Comparison of ENCODE assay signal across 14 cellular contexts in the genomic region with DNA sequence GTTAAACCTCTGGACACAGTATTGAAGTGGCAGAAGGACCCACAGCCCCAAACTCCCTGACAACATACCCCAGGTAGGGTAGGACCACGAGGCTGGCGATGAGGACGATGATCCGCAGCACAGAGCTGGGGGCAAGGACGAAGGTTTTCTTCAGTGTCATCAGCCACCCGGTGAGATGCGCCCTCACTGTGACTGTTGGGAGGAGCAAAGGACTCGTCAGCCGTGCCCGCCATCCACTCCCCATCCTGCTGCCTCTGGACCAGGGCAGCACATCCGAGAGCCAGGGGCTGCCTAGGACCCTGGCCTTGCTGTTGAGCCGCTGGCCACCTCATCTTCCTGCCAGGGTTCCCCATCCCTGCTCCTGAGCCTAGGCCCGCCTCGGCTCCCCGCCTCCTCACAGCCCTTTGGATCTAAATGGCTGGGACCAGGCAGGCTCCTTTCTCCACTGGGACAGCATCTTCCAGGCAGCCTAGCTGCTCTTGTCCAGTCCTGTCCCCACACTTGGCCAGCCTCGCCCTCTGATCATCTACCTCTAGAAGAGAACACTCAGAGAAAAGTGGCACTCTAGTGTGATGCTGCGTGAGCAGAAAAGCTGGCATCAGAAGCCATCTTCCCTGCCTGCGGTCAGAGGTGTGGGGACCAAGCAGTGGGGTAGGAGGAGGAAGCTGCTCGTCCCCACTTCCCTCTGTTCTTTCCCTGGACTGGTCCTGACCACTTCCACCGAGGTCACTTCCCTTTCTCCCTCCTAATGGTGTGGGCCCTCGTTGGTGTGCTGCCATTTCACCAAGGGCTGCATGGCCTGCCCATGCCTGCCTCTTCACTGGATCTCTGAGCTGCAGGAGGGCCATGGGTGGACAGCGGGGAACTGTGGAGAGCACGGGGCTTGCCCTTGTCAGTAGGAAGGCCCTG. TPM values are rescaled to one million over a fixed set of nuclear protein-coding genes. Genes with fewer than 3 reads are reported as not detected.
DNase-seq lines count a peak whose midpoint lies in the region; ATAC-seq and TF ChIP-seq lines count a peak whose summit lies in the region.
"Had no signal": no experiment of that assay in that cellular context is flagged by ENCODE, and none has a peak within 500 bp of the region (broad histone marks: within the 10 kb centered on the region; RNA-seq: fewer than 3 reads in every experiment).

No MANE protein-coding gene starts in this region.

- H3K27me3 Mint-ChIP-seq in activated T-cell treated with anti-CD3 and anti-CD28 coated beads, Interleukin-2, amount 50 U/mL, for 72 hours (ENCODE audit: low read depth): no peaks in the 10 kb centered on the region
- no peaks in the 10 kb centered on the region for H3K27me3 Mint-ChIP-seq in T-cell
- no peaks in the 10 kb centered on the region for H3K27me3 Mint-ChIP-seq in dendritic cell treated with granulocyte-macrophage colony-stimulating factor and Interleukin-4, amounts not matched to agents 40 ng/mL and 50 ng/mL, for 4 days
- H3K27me3 Mint-ChIP-seq: stimulated activated memory B cell treated with anti-CD40 and anti-IgM and Interleukin-4, amounts not matched to agents 10 μg/mL and 1 μg/mL and 100 μg/mL, for 72 hours had no signal

- H3K4me3 ChIP-seq in psoas muscle: no peak overlapping the region
- H3K4me3 ChIP-seq: esophagus squamous epithelium, hepatocyte, sigmoid colon had no signal

- H3K27me3 ChIP-seq in psoas muscle (ENCODE audit: insufficient read depth in 3 of 3, low read length in 2 of 3): no peaks in the 10 kb centered on the region
- H3K27me3 ChIP-seq: esophagus squamous epithelium, hepatocyte, sigmoid colon had no signal

- H3K36me3 Mint-ChIP-seq in activated T-cell treated with anti-CD3 and anti-CD28 coated beads, Interleukin-2, amount 50 U/mL, for 72 hours (ENCODE audit: insufficient read depth in 2 of 2): peaks cover 13 to 33% of the 10 kb centered on the region in 2 donors
- peaks cover 65% of the 10 kb centered on the region for H3K36me3 Mint-ChIP-seq in T-cell
- H3K36me3 Mint-ChIP-seq in dendritic cell treated with granulocyte-macrophage colony-stimulating factor and Interleukin-4, amounts not matched to agents 40 ng/mL and 50 ng/mL, for 4 days (ENCODE audit: low read depth): peaks cover 99% of the 10 kb centered on the region

- peak overlapping the region; percentile 71 for H3K27ac ChIP-seq in psoas muscle
- H3K27ac ChIP-seq: esophagus squamous epithelium, hepatocyte, sigmoid colon had no signal

- H3K9me3 Mint-ChIP-seq in activated T-cell treated with anti-CD3 and anti-CD28 coated beads, Interleukin-2, amount 50 U/mL, for 72 hours: no peaks in the 10 kb centered on the region
- no peaks in the 10 kb centered on the region for H3K9me3 Mint-ChIP-seq in T-cell
- H3K9me3 Mint-ChIP-seq in dendritic cell treated with granulocyte-macrophage colony-stimulating factor and Interleukin-4, amounts not matched to agents 40 ng/mL and 50 ng/mL, for 4 days: no peaks in the 10 kb centered on the region
- H3K9me3 Mint-ChIP-seq: stimulated activated memory B cell treated with anti-CD40 and anti-IgM and Interleukin-4, amounts not matched to agents 10 μg/mL and 1 μg/mL and 100 μg/mL, for 72 hours had no signal

- CTCF ChIA-PET in T-cell (lab: Charles Lee): no interaction called here

- WGBS in psoas muscle, 3 donors: 94 to 96% (median 94%) methylated on average over 22 to 23 of the region's 23 CpGs

- no peak for ATAC-seq in activated T-cell treated with anti-CD3 and anti-CD28 coated beads, Interleukin-2, amount 50 U/mL, for 72 hours (replicated peaks in 1 of 2)
- ATAC-seq in T-cell (replicated peaks in 1 of 4) (peak in 1 of 4 experiments; percentile 11), psoas muscle (peak in 2 of 4 donors; percentile 11), left colon (no peak), GM18502 (IDR thresholded peaks at IDR 0.05; ENCODE audit: poor library complexity, unreplicated experiment) (no peak)
- ATAC-seq: stimulated activated memory B cell treated with anti-CD40 and anti-IgM and Interleukin-4, amounts not matched to agents 10 μg/mL and 1 μg/mL and 100 μg/mL, for 72 hours had no signal

- no peak for DNase-seq in activated T-cell treated with anti-CD3 and anti-CD28 coated beads, Interleukin-2, amount 50 U/mL, for 72 hours
- no peak for DNase-seq in activated T-cell treated with anti-CD3 and anti-CD28 coated beads, Interleukin-2, amount 50 U/mL, for 1 hour
- peak in 1 of 34 experiments; percentile 4 for DNase-seq in T-cell
- DNase-seq in psoas muscle: no peak
- DNase-seq in left colon: no peak
- DNase-seq in DMS53 (lab: John Stamatoyannopoulos, UW): no peak
- DNase-seq: esophagus squamous epithelium; sigmoid colon; stimulated activated CD4-positive, alpha-beta T cell treated with anti-CD3 and anti-CD28 coated beads, Interleukin-4, amount 100 ng/mL, for 4 hours had no signal

- H3K4me1 ChIP-seq in psoas muscle: peaks cover 15% of the 10 kb centered on the region
- H3K4me1 ChIP-seq: esophagus squamous epithelium had no signal

- intact Hi-C loops in dendritic cell treated with granulocyte-macrophage colony-stimulating factor and Interleukin-4, amounts not matched to agents 40 ng/mL and 50 ng/mL, for 4 days (cut with micrococcal nuclease): no loop called here
- intact Hi-C loops in psoas muscle (cut with DNase I): no loop called here
- intact Hi-C loops in left colon (cut with DNase I, micrococcal nuclease): no loop called here

- H3K9me3 ChIP-seq in psoas muscle: no peaks in the 10 kb centered on the region
- H3K9me3 ChIP-seq: esophagus squamous epithelium, sigmoid colon had no signal

- H3K27ac Mint-ChIP-seq in activated T-cell treated with anti-CD3 and anti-CD28 coated beads, Interleukin-2, amount 50 U/mL, for 72 hours: peak overlapping the region; percentile 68
- H3K27ac Mint-ChIP-seq in T-cell: peak overlapping the region; percentile 70 to 74
- H3K27ac Mint-ChIP-seq in dendritic cell treated with granulocyte-macrophage colony-stimulating factor and Interleukin-4, amounts not matched to agents 40 ng/mL and 50 ng/mL, for 4 days: peak overlapping the region; percentile 65
- H3K27ac Mint-ChIP-seq: nephron; stimulated activated memory B cell treated with anti-CD40 and anti-IgM and Interleukin-4, amounts not matched to agents 10 μg/mL and 1 μg/mL and 100 μg/mL, for 72 hours had no signal

- POLR2A ChIA-PET in T-cell (lab: Charles Lee): no interaction called here

- TF ChIP-seq CTCF in psoas muscle (IDR thresholded peaks at IDR 0.05): no peak

- peaks cover 15% of the 10 kb centered on the region for H3K4me1 Mint-ChIP-seq in activated T-cell treated with anti-CD3 and anti-CD28 coated beads, Interleukin-2, amount 50 U/mL, for 72 hours (ENCODE audit: low read depth)
- peaks cover 19 to 26% (median 26%) of the 10 kb centered on the region in 3 donors for H3K4me1 Mint-ChIP-seq in T-cell
- H3K4me1 Mint-ChIP-seq in dendritic cell treated with granulocyte-macrophage colony-stimulating factor and Interleukin-4, amounts not matched to agents 40 ng/mL and 50 ng/mL, for 4 days (ENCODE audit: low read depth): peaks cover 29% of the 10 kb centered on the region

- H3K4me3 Mint-ChIP-seq in activated T-cell treated with anti-CD3 and anti-CD28 coated beads, Interleukin-2, amount 50 U/mL, for 72 hours: no peak overlapping the region
- no peak overlapping the region for H3K4me3 Mint-ChIP-seq in T-cell
- no peak overlapping the region for H3K4me3 Mint-ChIP-seq in dendritic cell treated with granulocyte-macrophage colony-stimulating factor and Interleukin-4, amounts not matched to agents 40 ng/mL and 50 ng/mL, for 4 days
- H3K4me3 Mint-ChIP-seq: nephron; stimulated activated memory B cell treated with anti-CD40 and anti-IgM and Interleukin-4, amounts not matched to agents 10 μg/mL and 1 μg/mL and 100 μg/mL, for 72 hours had no signal

- H3K36me3 ChIP-seq in psoas muscle (ENCODE audit: insufficient read depth in 1 of 2, low read depth in 1 of 2): peaks cover 3 to 89% of the 10 kb centered on the region in 2 donors

RNA-seq across cellular contexts. Expression of a gene that starts 49.2 kb away (rescaled TPM):
- 10 to 100 TPM; 72.9 to 77.9 TPM for total RNA-seq in activated T-cell treated with anti-CD3 and anti-CD28 coated beads, Interleukin-2, amount 50 U/mL, for 72 hours
- total RNA-seq in T-cell: 10 to 100 TPM; 57.6 to 67.1 (median 61.2) TPM
- total RNA-seq in psoas muscle: 10 to 100 TPM; 12.4 to 20.4 (median 15.4) TPM
- 1 to 10 TPM; 2.3 to 8.2 (median 4.1) TPM for polyA plus RNA-seq in psoas muscle
- total RNA-seq in left colon: 10 to 100 TPM; 24.1 TPM
